Comparison of ENCODE assay signal across 35 cellular contexts in genomic region chr17:22268912-22269220, GRCh38.
"Had no signal": no experiment of that assay in that cellular context is flagged by ENCODE, and none has a peak within 500 bp of the region (broad histone marks: within the 10 kb centered on the region; RNA-seq: fewer than 3 reads in every experiment).

No MANE protein-coding gene starts in this region.

- H3K9me3 ChIP-seq: ascending aorta had no signal

- H3K4me1 ChIP-seq: ascending aorta had no signal

- H3K4me3 ChIP-seq: ascending aorta, cardiac muscle cell had no signal

- H3K36me3 ChIP-seq: ascending aorta, cardiac muscle cell, WERI-Rb-1 had no signal

- H3K4me3 Mint-ChIP-seq: activated CD4-positive, alpha-beta memory T cell treated with anti-CD3 and anti-CD28 coated beads, Interleukin-2, amount 10 ng/mL, durations not matched to agents 7 days and 5 days; activated CD4-positive, alpha-beta T cell treated with anti-CD3 and anti-CD28 coated beads, Interleukin-2, amount 10 ng/mL, durations not matched to agents 7 days and 5 days; activated CD8-positive, alpha-beta memory T cell treated with anti-CD3 and anti-CD28 coated beads, Interleukin-2, amount 10 ng/mL, durations not matched to agents 7 days and 5 days; activated CD8-positive, alpha-beta T cell treated with anti-CD3 and anti-CD28 coated beads, Interleukin-2, amount 10 ng/mL, durations not matched to agents 7 days and 5 days; activated naive CD4-positive, alpha-beta T cell treated with anti-CD3 and anti-CD28 coated beads, Interleukin-2, amount 10 ng/mL, durations not matched to agents 7 days and 5 days; activated naive CD4-positive, alpha-beta T cell treated with anti-CD3 and anti-CD28 coated beads, Interleukin-2, amount 50 U/mL, for 24 hours; activated naive CD8-positive, alpha-beta T cell; activated naive CD8-positive, alpha-beta T cell treated with anti-CD3 and anti-CD28 coated beads, Interleukin-2, amount 10 ng/mL, durations not matched to agents 7 days and 5 days; activated naive CD8-positive, alpha-beta T cell treated with anti-CD3 and anti-CD28 coated beads, Interleukin-2, amount 50 U/mL, for 24 hours; activated T-cell treated with anti-CD3 and anti-CD28 coated beads, Interleukin-2, amount 50 U/mL, for 24 hours; brain; central memory CD8-positive, alpha-beta T cell; T-helper 1 cell treated with Interleukin-12 subunit alpha and Interleukin-12 subunit beta and Interleukin-4 antibody, amounts not matched to agents 30 μg/mL and 1 μg/mL, for 36 hours; T-helper 2 cell treated with Interferon-gamma antibody and Interleukin-4, amounts not matched to agents 5 μg/mL and 100 μg/mL, for 36 hours; WTC11 had no signal

- H3K36me3 Mint-ChIP-seq: activated CD8-positive, alpha-beta memory T cell treated with anti-CD3 and anti-CD28 coated beads, Interleukin-2, amount 10 ng/mL, durations not matched to agents 7 days and 5 days; activated naive CD4-positive, alpha-beta T cell treated with anti-CD3 and anti-CD28 coated beads, Interleukin-2, amount 10 ng/mL, durations not matched to agents 7 days and 5 days; activated naive CD4-positive, alpha-beta T cell treated with anti-CD3 and anti-CD28 coated beads, Interleukin-2, amount 50 U/mL, for 24 hours; activated naive CD8-positive, alpha-beta T cell; activated naive CD8-positive, alpha-beta T cell treated with anti-CD3 and anti-CD28 coated beads, Interleukin-2, amount 10 ng/mL, durations not matched to agents 7 days and 5 days; brain had no signal

- H3K4me1 Mint-ChIP-seq: activated CD4-positive, alpha-beta memory T cell treated with anti-CD3 and anti-CD28 coated beads, Interleukin-2, amount 10 ng/mL, durations not matched to agents 7 days and 5 days; activated CD4-positive, alpha-beta T cell treated with anti-CD3 and anti-CD28 coated beads, Interleukin-2, amount 10 ng/mL, durations not matched to agents 7 days and 5 days; activated CD8-positive, alpha-beta memory T cell treated with anti-CD3 and anti-CD28 coated beads, Interleukin-2, amount 10 ng/mL, durations not matched to agents 7 days and 5 days; activated naive CD4-positive, alpha-beta T cell treated with anti-CD3 and anti-CD28 coated beads, Interleukin-2, amount 10 ng/mL, durations not matched to agents 7 days and 5 days; activated naive CD4-positive, alpha-beta T cell treated with anti-CD3 and anti-CD28 coated beads, Interleukin-2, amount 50 U/mL, for 24 hours; activated naive CD8-positive, alpha-beta T cell treated with anti-CD3 and anti-CD28 coated beads, Interleukin-2, amount 10 ng/mL, durations not matched to agents 7 days and 5 days; activated naive CD8-positive, alpha-beta T cell treated with anti-CD3 and anti-CD28 coated beads, Interleukin-2, amount 50 U/mL, for 24 hours; brain; central memory CD8-positive, alpha-beta T cell; WTC11 had no signal

- H3K27me3 Mint-ChIP-seq: activated CD4-positive, alpha-beta memory T cell treated with anti-CD3 and anti-CD28 coated beads, Interleukin-2, amount 10 ng/mL, durations not matched to agents 7 days and 5 days; activated CD4-positive, alpha-beta T cell treated with anti-CD3 and anti-CD28 coated beads, Interleukin-2, amount 10 ng/mL, durations not matched to agents 7 days and 5 days; activated CD8-positive, alpha-beta memory T cell treated with anti-CD3 and anti-CD28 coated beads, Interleukin-2, amount 10 ng/mL, durations not matched to agents 7 days and 5 days; activated naive CD4-positive, alpha-beta T cell treated with anti-CD3 and anti-CD28 coated beads, Interleukin-2, amount 10 ng/mL, durations not matched to agents 7 days and 5 days; activated naive CD4-positive, alpha-beta T cell treated with anti-CD3 and anti-CD28 coated beads, Interleukin-2, amount 50 U/mL, for 24 hours; activated naive CD8-positive, alpha-beta T cell; activated naive CD8-positive, alpha-beta T cell treated with anti-CD3 and anti-CD28 coated beads, Interleukin-2, amount 10 ng/mL, durations not matched to agents 7 days and 5 days; activated naive CD8-positive, alpha-beta T cell treated with anti-CD3 and anti-CD28 coated beads, Interleukin-2, amount 50 U/mL, for 24 hours; activated T-cell treated with anti-CD3 and anti-CD28 coated beads, Interleukin-2, amount 50 U/mL, for 24 hours; central memory CD8-positive, alpha-beta T cell had no signal

- ATAC-seq: activated CD8-positive, alpha-beta memory T cell treated with anti-CD3 and anti-CD28 coated beads, Interleukin-2, amount 10 ng/mL, durations not matched to agents 7 days and 5 days; activated CD8-positive, alpha-beta T cell treated with anti-CD3 and anti-CD28 coated beads, Interleukin-2, amount 10 ng/mL, durations not matched to agents 7 days and 5 days; activated naive CD8-positive, alpha-beta T cell treated with anti-CD3 and anti-CD28 coated beads, Interleukin-2, amount 50 U/mL, for 24 hours; WTC11 had no signal

- DNase-seq: activated CD4-positive, alpha-beta memory T cell treated with anti-CD3 and anti-CD28 coated beads, Interleukin-2, amount 10 ng/mL, durations not matched to agents 7 days and 5 days; activated CD4-positive, alpha-beta T cell treated with anti-CD3 and anti-CD28 coated beads for 4 hours; activated CD4-positive, alpha-beta T cell treated with anti-CD3 and anti-CD28 coated beads, Interleukin-2, amount 10 ng/mL, durations not matched to agents 7 days and 5 days; activated CD4-positive, alpha-beta T cell treated with anti-CD3 and anti-CD28 coated beads, Interleukin-2, amount 50 U/mL, for 48 hours; activated CD4-positive, CD25-positive, alpha-beta regulatory T cell treated with anti-CD3 and anti-CD28 coated beads, Interleukin-2, amount 50 U/mL, for 72 hours; activated CD8-positive, alpha-beta memory T cell treated with anti-CD3 and anti-CD28 coated beads for 24 hours; activated CD8-positive, alpha-beta memory T cell treated with anti-CD3 and anti-CD28 coated beads, Interleukin-2, amount 10 ng/mL, durations not matched to agents 7 days and 5 days; activated CD8-positive, alpha-beta memory T cell treated with anti-CD3 and anti-CD28 coated beads, Interleukin-2, amount 50 U/mL, for 48 hours; activated CD8-positive, alpha-beta T cell treated with anti-CD3 and anti-CD28 coated beads, Interleukin-2, amount 10 ng/mL, durations not matched to agents 7 days and 5 days; activated effector memory CD4-positive, alpha-beta T cell treated with Interleukin-2 at 50 U/mL for 16 hours; activated gamma-delta T cell; activated naive CD4-positive, alpha-beta T cell treated with anti-CD3 and anti-CD28 coated beads, Interleukin-2, amount 10 ng/mL, durations not matched to agents 7 days and 5 days; activated naive CD4-positive, alpha-beta T cell treated with Interleukin-2 at 50 U/mL for 16 hours; activated naive CD8-positive, alpha-beta T cell treated with anti-CD3 and anti-CD28 coated beads, Interleukin-2, amount 10 ng/mL, durations not matched to agents 7 days and 5 days; activated naive CD8-positive, alpha-beta T cell treated with anti-CD3 and anti-CD28 coated beads, Interleukin-2, amount 50 U/mL, for 24 hours; activated T-cell treated with anti-CD3 and anti-CD28 coated beads, Interleukin-2, amount 50 U/mL, for 24 hours; activated T-cell treated with anti-CD3 and anti-CD28 coated beads, Interleukin-2, amount 50 U/mL, for 48 hours; amygdala; anterior cingulate cortex; caudate nucleus; cerebellar nuclear complex; T-helper 1 cell; T-helper 2 cell; T-helper 9 cell; WERI-Rb-1 had no signal

- H3K9me3 Mint-ChIP-seq: activated naive CD4-positive, alpha-beta T cell treated with anti-CD3 and anti-CD28 coated beads, Interleukin-2, amount 50 U/mL, for 24 hours had no signal

- H3K27me3 ChIP-seq: ascending aorta, cardiac muscle cell had no signal

- H3K27ac Mint-ChIP-seq: activated CD4-positive, alpha-beta memory T cell treated with anti-CD3 and anti-CD28 coated beads, Interleukin-2, amount 10 ng/mL, durations not matched to agents 7 days and 5 days; activated CD4-positive, alpha-beta T cell treated with anti-CD3 and anti-CD28 coated beads, Interleukin-2, amount 10 ng/mL, durations not matched to agents 7 days and 5 days; activated CD8-positive, alpha-beta memory T cell treated with anti-CD3 and anti-CD28 coated beads, Interleukin-2, amount 10 ng/mL, durations not matched to agents 7 days and 5 days; activated CD8-positive, alpha-beta T cell treated with anti-CD3 and anti-CD28 coated beads, Interleukin-2, amount 10 ng/mL, durations not matched to agents 7 days and 5 days; activated naive CD4-positive, alpha-beta T cell treated with anti-CD3 and anti-CD28 coated beads, Interleukin-2, amount 10 ng/mL, durations not matched to agents 7 days and 5 days; activated naive CD4-positive, alpha-beta T cell treated with anti-CD3 and anti-CD28 coated beads, Interleukin-2, amount 50 U/mL, for 24 hours; activated naive CD8-positive, alpha-beta T cell; activated naive CD8-positive, alpha-beta T cell treated with anti-CD3 and anti-CD28 coated beads, Interleukin-2, amount 10 ng/mL, durations not matched to agents 7 days and 5 days; activated naive CD8-positive, alpha-beta T cell treated with anti-CD3 and anti-CD28 coated beads, Interleukin-2, amount 50 U/mL, for 24 hours; activated T-cell treated with anti-CD3 and anti-CD28 coated beads, Interleukin-2, amount 50 U/mL, for 24 hours; activated T-helper 2 cell treated with anti-CD3 and anti-CD28 coated beads, Interferon-gamma antibody, Interleukin-2, Interleukin-4, amounts not matched to agents 10 μg/mL and 5 μg/mL and 100 μg/mL, durations not matched to agents 14 hours and 24 hours and 36 hours; brain; T-helper 1 cell treated with Interleukin-12 subunit alpha and Interleukin-12 subunit beta and Interleukin-4 antibody, amounts not matched to agents 30 μg/mL and 1 μg/mL, for 36 hours; T-helper 2 cell treated with Interferon-gamma antibody and Interleukin-4, amounts not matched to agents 5 μg/mL and 100 μg/mL, for 36 hours; WTC11 had no signal
